Comparison of ENCODE assay signal across 1 cellular context in genomic region chr14:34723867-34724266, GRCh38.
TF ChIP-seq lines count a peak whose summit lies in the region.

No MANE protein-coding gene starts in this region.

TF ChIP-seq in H1, 55 proteins besides CTCF, POLR2A, EP300 and RAD21:
- TF ChIP-seq JUND (IDR thresholded peaks at IDR 0.05; ENCODE audit: low read length) (no peak), TCF12 (IDR thresholded peaks at IDR 0.05; ENCODE audit: low read depth, low read length) (no peak), RXRA (IDR thresholded peaks at IDR 0.05; ENCODE audit: insufficient read depth, low read depth, low read length) (no peak), JUN (IDR thresholded peaks at IDR 0.05; ENCODE audit: low read depth, low read length) (no peak), CTBP2 (IDR thresholded peaks at IDR 0.05; ENCODE audit: borderline replicate concordance, insufficient read depth, insufficient read length, low read length) (no peak), BCL11A (IDR thresholded peaks at IDR 0.05; ENCODE audit: low read depth in 2 of 2, low read length in 2 of 2) (no peak), ATF2 (IDR thresholded peaks at IDR 0.05; ENCODE audit: low read length) (no peak), CHD1 (IDR thresholded peaks at IDR 0.05; ENCODE audit: low read depth, low read length) (no peak), RNF2 (IDR thresholded peaks at IDR 0.05; ENCODE audit: borderline replicate concordance, low read depth, low read length, missing control alignments, poor library complexity, severe bottlenecking) (no peak), BRCA1 (IDR thresholded peaks at IDR 0.05; ENCODE audit: low read depth, low read length) (no peak), USF2 (IDR thresholded peaks at IDR 0.05; ENCODE audit: low read length) (no peak), TAF7 (optimal IDR thresholded peaks at IDR 0.05; ENCODE audit: borderline replicate concordance, low read depth, low read length) (no peak), CREB1 (IDR thresholded peaks at IDR 0.05) (no peak)
- TF ChIP-seq, protein P1, sequence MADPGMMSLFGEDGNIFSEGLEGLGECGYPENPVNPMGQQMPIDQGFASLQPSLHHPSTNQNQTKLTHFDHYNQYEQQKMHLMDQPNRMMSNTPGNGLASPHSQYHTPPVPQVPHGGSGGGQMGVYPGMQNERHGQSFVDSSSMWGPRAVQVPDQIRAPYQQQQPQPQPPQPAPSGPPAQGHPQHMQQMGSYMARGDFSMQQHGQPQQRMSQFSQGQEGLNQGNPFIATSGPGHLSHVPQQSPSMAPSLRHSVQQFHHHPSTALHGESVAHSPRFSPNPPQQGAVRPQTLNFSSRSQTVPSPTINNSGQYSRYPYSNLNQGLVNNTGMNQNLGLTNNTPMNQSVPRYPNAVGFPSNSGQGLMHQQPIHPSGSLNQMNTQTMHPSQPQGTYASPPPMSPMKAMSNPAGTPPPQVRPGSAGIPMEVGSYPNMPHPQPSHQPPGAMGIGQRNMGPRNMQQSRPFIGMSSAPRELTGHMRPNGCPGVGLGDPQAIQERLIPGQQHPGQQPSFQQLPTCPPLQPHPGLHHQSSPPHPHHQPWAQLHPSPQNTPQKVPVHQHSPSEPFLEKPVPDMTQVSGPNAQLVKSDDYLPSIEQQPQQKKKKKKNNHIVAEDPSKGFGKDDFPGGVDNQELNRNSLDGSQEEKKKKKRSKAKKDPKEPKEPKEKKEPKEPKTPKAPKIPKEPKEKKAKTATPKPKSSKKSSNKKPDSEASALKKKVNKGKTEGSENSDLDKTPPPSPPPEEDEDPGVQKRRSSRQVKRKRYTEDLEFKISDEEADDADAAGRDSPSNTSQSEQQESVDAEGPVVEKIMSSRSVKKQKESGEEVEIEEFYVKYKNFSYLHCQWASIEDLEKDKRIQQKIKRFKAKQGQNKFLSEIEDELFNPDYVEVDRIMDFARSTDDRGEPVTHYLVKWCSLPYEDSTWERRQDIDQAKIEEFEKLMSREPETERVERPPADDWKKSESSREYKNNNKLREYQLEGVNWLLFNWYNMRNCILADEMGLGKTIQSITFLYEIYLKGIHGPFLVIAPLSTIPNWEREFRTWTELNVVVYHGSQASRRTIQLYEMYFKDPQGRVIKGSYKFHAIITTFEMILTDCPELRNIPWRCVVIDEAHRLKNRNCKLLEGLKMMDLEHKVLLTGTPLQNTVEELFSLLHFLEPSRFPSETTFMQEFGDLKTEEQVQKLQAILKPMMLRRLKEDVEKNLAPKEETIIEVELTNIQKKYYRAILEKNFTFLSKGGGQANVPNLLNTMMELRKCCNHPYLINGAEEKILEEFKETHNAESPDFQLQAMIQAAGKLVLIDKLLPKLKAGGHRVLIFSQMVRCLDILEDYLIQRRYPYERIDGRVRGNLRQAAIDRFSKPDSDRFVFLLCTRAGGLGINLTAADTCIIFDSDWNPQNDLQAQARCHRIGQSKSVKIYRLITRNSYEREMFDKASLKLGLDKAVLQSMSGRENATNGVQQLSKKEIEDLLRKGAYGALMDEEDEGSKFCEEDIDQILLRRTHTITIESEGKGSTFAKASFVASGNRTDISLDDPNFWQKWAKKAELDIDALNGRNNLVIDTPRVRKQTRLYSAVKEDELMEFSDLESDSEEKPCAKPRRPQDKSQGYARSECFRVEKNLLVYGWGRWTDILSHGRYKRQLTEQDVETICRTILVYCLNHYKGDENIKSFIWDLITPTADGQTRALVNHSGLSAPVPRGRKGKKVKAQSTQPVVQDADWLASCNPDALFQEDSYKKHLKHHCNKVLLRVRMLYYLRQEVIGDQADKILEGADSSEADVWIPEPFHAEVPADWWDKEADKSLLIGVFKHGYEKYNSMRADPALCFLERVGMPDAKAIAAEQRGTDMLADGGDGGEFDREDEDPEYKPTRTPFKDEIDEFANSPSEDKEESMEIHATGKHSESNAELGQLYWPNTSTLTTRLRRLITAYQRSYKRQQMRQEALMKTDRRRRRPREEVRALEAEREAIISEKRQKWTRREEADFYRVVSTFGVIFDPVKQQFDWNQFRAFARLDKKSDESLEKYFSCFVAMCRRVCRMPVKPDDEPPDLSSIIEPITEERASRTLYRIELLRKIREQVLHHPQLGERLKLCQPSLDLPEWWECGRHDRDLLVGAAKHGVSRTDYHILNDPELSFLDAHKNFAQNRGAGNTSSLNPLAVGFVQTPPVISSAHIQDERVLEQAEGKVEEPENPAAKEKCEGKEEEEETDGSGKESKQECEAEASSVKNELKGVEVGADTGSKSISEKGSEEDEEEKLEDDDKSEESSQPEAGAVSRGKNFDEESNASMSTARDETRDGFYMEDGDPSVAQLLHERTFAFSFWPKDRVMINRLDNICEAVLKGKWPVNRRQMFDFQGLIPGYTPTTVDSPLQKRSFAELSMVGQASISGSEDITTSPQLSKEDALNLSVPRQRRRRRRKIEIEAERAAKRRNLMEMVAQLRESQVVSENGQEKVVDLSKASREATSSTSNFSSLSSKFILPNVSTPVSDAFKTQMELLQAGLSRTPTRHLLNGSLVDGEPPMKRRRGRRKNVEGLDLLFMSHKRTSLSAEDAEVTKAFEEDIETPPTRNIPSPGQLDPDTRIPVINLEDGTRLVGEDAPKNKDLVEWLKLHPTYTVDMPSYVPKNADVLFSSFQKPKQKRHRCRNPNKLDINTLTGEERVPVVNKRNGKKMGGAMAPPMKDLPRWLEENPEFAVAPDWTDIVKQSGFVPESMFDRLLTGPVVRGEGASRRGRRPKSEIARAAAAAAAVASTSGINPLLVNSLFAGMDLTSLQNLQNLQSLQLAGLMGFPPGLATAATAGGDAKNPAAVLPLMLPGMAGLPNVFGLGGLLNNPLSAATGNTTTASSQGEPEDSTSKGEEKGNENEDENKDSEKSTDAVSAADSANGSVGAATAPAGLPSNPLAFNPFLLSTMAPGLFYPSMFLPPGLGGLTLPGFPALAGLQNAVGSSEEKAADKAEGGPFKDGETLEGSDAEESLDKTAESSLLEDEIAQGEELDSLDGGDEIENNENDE (IDR thresholded peaks at IDR 0.05; ENCODE audit: insufficient replicate concordance, low read length): no peak
